In the genomic region with DNA sequence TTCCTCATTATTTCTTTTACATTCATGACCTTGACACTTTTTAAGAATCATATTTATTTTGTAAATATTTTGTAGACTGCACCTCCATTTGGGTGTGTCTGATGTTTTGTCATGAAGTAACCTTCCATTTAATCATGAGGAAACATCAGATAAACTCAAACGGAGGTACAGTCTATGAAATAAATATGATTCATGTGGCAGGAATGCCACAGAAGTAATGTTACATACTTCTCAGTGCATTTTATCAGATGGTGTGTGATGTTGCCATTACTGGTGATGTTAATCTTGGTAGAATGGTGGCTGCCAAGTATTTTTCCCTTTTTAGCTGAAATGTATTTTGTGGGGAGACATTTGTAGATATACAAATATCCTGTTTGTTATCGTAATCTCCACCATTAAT, we compare ENCODE assay signal across 25 cellular contexts.
"Had no signal": no experiment of that assay in that cellular context is flagged by ENCODE, and none has a peak within 500 bp of the region (broad histone marks: within the 10 kb centered on the region; RNA-seq: fewer than 3 reads in every experiment).

No MANE protein-coding gene starts in this region.

- H3K27ac ChIP-seq: coronary artery, esophagus squamous epithelium, left lung, neutrophil, parathyroid adenoma, right lobe of liver, suprapubic skin, transverse colon, upper lobe of right lung, uterus had no signal

- H3K9me3 ChIP-seq: neutrophil, right lobe of liver had no signal

- DNase-seq: effector CD4-positive, alpha-beta T cell; endodermal cell; erythroblast; esophagus squamous epithelium; kidney; left cardiac atrium; left lung; mesenchymal stem cell; mucosa of descending colon; naive B cell; right lobe of liver; small intestine; stimulated activated CD4-positive, alpha-beta T cell treated with anti-CD3 and anti-CD28 coated beads, Interleukin-15, amount 100 ng/mL, for 24 hours; stimulated activated CD4-positive, alpha-beta T cell treated with anti-CD3 and anti-CD28 coated beads, Interleukin-2, amount 100 ng/mL, for 48 hours; stimulated activated naive B cell treated with anti-CD40 and anti-IgM and Interleukin-4, amounts not matched to agents 10 μg/mL and 1 μg/mL and 100 μg/mL, for 72 hours; stimulated activated naive CD8-positive, alpha-beta T cell treated with anti-CD3 and anti-CD28 coated beads, Interleukin-15, amount 100 ng/mL, for 72 hours; transverse colon; upper lobe of right lung; uterus had no signal

- H3K4me3 ChIP-seq: coronary artery, esophagus squamous epithelium, left lung, mucosa of descending colon, right lobe of liver, suprapubic skin, transverse colon, upper lobe of right lung, uterus had no signal

- H2AFZ ChIP-seq: parathyroid adenoma had no signal

- H3K4me1 ChIP-seq: esophagus squamous epithelium, left lung, parathyroid adenoma, right lobe of liver, suprapubic skin, transverse colon, upper lobe of right lung, uterus had no signal

- H3K36me3 ChIP-seq: esophagus squamous epithelium, left lung, neutrophil, right lobe of liver, suprapubic skin, transverse colon, upper lobe of right lung, uterus had no signal

- H3K27me3 ChIP-seq: esophagus squamous epithelium, left lung, neutrophil, right lobe of liver, suprapubic skin, transverse colon, upper lobe of right lung, uterus had no signal

- FAIRE-seq: frontal cortex, kidney, small intestine had no signal

- ATAC-seq: left cardiac atrium; left lung; mucosa of descending colon; natural killer cell treated with Interleukin-12 subunit alpha and Interleukin-12 subunit beta and Interleukin-15 and Interleukin-18, amount 100 ng/mL, for 72 hours; right lobe of liver; stimulated activated naive B cell treated with anti-CD40 and anti-IgM and Interleukin-4, amounts not matched to agents 10 μg/mL and 1 μg/mL and 100 μg/mL, for 72 hours; stimulated activated naive CD8-positive, alpha-beta T cell treated with anti-CD3 and anti-CD28 coated beads, Interleukin-15, amount 100 ng/mL, for 72 hours; upper lobe of right lung had no signal

- H3K9ac ChIP-seq: parathyroid adenoma had no signal

- H3K79me2 ChIP-seq: parathyroid adenoma had no signal
